1 cellular context compared by ENCODE assay signal in the genomic region with DNA sequence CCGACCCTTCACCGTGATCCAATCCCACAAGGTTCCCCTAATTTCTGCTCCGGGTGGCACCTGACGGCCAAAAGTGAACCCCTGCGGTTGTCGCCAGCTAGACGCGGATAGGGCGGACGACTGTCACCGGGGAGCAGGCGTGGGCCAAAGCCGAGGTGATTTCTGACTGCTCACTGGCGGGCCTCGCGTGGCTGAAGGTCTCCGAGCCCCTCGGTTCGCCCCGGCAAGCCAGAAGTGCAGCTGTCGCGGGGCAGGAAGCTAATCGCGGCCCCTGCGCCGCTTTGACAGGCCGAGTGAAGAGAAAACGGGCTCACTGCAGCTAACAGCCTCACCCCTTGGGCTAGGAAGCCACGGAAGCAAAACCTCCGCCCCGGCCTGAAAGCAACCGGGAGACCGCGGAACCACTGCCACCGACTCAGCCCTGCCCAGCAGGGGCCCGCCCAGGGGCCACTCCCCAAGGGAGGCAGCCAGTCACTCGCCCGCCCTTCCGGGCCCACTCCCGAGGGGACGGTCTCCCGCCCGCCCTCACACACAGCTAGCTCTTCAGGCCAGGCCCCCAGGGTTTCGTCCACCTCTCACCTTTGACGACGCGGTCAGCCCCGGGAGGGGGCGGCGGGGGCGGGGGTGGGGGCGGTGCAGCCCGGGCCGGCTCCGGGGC.
TF ChIP-seq lines count a peak whose summit lies in the region.

No MANE protein-coding gene starts in this region.

TF ChIP-seq in HepG2, 621 proteins besides CTCF, POLR2A, EP300 and RAD21 (continued from another document and continues in another):
- TF ChIP-seq, protein P1, sequence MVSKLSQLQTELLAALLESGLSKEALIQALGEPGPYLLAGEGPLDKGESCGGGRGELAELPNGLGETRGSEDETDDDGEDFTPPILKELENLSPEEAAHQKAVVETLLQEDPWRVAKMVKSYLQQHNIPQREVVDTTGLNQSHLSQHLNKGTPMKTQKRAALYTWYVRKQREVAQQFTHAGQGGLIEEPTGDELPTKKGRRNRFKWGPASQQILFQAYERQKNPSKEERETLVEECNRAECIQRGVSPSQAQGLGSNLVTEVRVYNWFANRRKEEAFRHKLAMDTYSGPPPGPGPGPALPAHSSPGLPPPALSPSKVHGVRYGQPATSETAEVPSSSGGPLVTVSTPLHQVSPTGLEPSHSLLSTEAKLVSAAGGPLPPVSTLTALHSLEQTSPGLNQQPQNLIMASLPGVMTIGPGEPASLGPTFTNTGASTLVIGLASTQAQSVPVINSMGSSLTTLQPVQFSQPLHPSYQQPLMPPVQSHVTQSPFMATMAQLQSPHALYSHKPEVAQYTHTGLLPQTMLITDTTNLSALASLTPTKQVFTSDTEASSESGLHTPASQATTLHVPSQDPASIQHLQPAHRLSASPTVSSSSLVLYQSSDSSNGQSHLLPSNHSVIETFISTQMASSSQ (IDR thresholded peaks at IDR 0.05; ENCODE audit: low read depth), result no peak
- TF ChIP-seq, protein P1 (CRISPR knock-in tag; IDR thresholded peaks at IDR 0.05; ENCODE audit: borderline replicate concordance), result no peak
- TF ChIP-seq SMAD1 (CRISPR knock-in tag; IDR thresholded peaks at IDR 0.05; ENCODE audit: borderline replicate concordance, low read depth) (0 out of 2 replicates have a peak, but pooled peaks have one; percentile 30), SYNCRIP (IDR thresholded peaks at IDR 0.05; ENCODE audit: insufficient read depth, low read depth, low read length) (no peak), ZNF354B (CRISPR knock-in tag; IDR thresholded peaks at IDR 0.05) (no peak), ZNF251 (CRISPR knock-in tag; IDR thresholded peaks at IDR 0.05) (no peak), ZNF160 (CRISPR knock-in tag; IDR thresholded peaks at IDR 0.05) (peak; percentile 76; the same call in 1 of the 2 replicates), ARNT2 (CRISPR knock-in tag; IDR thresholded peaks at IDR 0.05; ENCODE audit: low read depth) (no peak), ATF1 (CRISPR knock-in tag; IDR thresholded peaks at IDR 0.05) (no peak), SNAI1 (CRISPR knock-in tag; IDR thresholded peaks at IDR 0.05; ENCODE audit: borderline replicate concordance) (no peak; the same call in 1 of the 2 replicates), KLF6 (CRISPR knock-in tag; IDR thresholded peaks at IDR 0.05) (peak; percentile 45; the same call in 1 of the 2 replicates), ZNF101 (CRISPR knock-in tag; IDR thresholded peaks at IDR 0.05; ENCODE audit: borderline replicate concordance, low read depth) (no peak), NFKBIZ (CRISPR knock-in tag; IDR thresholded peaks at IDR 0.05) (peak; percentile 50; the same call in 1 of the 2 replicates), GLI4 (CRISPR knock-in tag; IDR thresholded peaks at IDR 0.05; ENCODE audit: borderline replicate concordance) (no peak), ATF7 (IDR thresholded peaks at IDR 0.05) (no peak), ATF7 (CRISPR knock-in tag; IDR thresholded peaks at IDR 0.05) (no peak), ZNF75D (CRISPR knock-in tag; IDR thresholded peaks at IDR 0.05; ENCODE audit: borderline replicate concordance) (no peak), ZNF670 (CRISPR knock-in tag; IDR thresholded peaks at IDR 0.05; ENCODE audit: borderline replicate concordance) (no peak), ZBTB7B (CRISPR knock-in tag; IDR thresholded peaks at IDR 0.05) (no peak), ZNF30 (CRISPR knock-in tag; IDR thresholded peaks at IDR 0.05) (no peak), NFATC3 (CRISPR knock-in tag; IDR thresholded peaks at IDR 0.05) (no peak), ZNF205 (CRISPR knock-in tag; IDR thresholded peaks at IDR 0.05) (no peak), SMAD3 (CRISPR knock-in tag; IDR thresholded peaks at IDR 0.05) (no peak), FOXM1 (CRISPR knock-in tag; IDR thresholded peaks at IDR 0.05) (no peak), FOXC1 (CRISPR knock-in tag; IDR thresholded peaks at IDR 0.05; ENCODE audit: borderline replicate concordance) (no peak), ERF (CRISPR knock-in tag; IDR thresholded peaks at IDR 0.05) (peak; percentile 13), ZNF235 (CRISPR knock-in tag; IDR thresholded peaks at IDR 0.05; ENCODE audit: borderline replicate concordance) (no peak; the same call in 1 of the 2 replicates), ATF7-NPFF (CRISPR knock-in tag; IDR thresholded peaks at IDR 0.05; ENCODE audit: low read depth) (peak; percentile 29; the same call in 1 of the 2 replicates), ZNF749 (CRISPR knock-in tag; IDR thresholded peaks at IDR 0.05; ENCODE audit: borderline replicate concordance) (no peak), ZSCAN9 (CRISPR knock-in tag; IDR thresholded peaks at IDR 0.05; ENCODE audit: borderline replicate concordance) (no peak)
- TF ChIP-seq, protein P2, sequence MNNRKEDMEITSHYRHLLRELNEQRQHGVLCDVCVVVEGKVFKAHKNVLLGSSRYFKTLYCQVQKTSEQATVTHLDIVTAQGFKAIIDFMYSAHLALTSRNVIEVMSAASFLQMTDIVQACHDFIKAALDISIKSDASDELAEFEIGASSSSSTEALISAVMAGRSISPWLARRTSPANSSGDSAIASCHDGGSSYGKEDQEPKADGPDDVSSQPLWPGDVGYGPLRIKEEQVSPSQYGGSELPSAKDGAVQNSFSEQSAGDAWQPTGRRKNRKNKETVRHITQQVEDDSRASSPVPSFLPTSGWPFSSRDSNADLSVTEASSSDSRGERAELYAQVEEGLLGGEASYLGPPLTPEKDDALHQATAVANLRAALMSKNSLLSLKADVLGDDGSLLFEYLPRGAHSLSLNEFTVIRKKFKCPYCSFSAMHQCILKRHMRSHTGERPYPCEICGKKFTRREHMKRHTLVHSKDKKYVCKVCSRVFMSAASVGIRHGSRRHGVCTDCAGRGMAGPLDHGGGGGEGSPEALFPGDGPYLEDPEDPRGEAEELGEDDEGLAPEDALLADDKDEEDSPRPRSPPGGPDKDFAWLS (CRISPR knock-in tag; IDR thresholded peaks at IDR 0.05; ENCODE audit: borderline replicate concordance), result no peak
- TF ChIP-seq, protein P3, sequence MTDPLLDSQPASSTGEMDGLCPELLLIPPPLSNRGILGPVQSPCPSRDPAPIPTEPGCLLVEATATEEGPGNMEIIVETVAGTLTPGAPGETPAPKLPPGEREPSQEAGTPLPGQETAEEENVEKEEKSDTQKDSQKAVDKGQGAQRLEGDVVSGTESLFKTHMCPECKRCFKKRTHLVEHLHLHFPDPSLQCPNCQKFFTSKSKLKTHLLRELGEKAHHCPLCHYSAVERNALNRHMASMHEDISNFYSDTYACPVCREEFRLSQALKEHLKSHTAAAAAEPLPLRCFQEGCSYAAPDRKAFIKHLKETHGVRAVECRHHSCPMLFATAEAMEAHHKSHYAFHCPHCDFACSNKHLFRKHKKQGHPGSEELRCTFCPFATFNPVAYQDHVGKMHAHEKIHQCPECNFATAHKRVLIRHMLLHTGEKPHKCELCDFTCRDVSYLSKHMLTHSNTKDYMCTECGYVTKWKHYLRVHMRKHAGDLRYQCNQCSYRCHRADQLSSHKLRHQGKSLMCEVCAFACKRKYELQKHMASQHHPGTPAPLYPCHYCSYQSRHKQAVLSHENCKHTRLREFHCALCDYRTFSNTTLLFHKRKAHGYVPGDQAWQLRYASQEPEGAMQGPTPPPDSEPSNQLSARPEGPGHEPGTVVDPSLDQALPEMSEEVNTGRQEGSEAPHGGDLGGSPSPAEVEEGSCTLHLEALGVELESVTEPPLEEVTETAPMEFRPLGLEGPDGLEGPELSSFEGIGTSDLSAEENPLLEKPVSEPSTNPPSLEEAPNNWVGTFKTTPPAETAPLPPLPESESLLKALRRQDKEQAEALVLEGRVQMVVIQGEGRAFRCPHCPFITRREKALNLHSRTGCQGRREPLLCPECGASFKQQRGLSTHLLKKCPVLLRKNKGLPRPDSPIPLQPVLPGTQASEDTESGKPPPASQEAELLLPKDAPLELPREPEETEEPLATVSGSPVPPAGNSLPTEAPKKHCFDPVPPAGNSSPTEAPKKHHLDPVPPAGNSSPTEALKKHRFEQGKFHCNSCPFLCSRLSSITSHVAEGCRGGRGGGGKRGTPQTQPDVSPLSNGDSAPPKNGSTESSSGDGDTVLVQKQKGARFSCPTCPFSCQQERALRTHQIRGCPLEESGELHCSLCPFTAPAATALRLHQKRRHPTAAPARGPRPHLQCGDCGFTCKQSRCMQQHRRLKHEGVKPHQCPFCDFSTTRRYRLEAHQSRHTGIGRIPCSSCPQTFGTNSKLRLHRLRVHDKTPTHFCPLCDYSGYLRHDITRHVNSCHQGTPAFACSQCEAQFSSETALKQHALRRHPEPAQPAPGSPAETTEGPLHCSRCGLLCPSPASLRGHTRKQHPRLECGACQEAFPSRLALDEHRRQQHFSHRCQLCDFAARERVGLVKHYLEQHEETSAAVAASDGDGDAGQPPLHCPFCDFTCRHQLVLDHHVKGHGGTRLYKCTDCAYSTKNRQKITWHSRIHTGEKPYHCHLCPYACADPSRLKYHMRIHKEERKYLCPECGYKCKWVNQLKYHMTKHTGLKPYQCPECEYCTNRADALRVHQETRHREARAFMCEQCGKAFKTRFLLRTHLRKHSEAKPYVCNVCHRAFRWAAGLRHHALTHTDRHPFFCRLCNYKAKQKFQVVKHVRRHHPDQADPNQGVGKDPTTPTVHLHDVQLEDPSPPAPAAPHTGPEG (CRISPR knock-in tag; IDR thresholded peaks at IDR 0.05), result peak; percentile 74; the same call in 1 of the 2 replicates
- TF ChIP-seq, protein P4, sequence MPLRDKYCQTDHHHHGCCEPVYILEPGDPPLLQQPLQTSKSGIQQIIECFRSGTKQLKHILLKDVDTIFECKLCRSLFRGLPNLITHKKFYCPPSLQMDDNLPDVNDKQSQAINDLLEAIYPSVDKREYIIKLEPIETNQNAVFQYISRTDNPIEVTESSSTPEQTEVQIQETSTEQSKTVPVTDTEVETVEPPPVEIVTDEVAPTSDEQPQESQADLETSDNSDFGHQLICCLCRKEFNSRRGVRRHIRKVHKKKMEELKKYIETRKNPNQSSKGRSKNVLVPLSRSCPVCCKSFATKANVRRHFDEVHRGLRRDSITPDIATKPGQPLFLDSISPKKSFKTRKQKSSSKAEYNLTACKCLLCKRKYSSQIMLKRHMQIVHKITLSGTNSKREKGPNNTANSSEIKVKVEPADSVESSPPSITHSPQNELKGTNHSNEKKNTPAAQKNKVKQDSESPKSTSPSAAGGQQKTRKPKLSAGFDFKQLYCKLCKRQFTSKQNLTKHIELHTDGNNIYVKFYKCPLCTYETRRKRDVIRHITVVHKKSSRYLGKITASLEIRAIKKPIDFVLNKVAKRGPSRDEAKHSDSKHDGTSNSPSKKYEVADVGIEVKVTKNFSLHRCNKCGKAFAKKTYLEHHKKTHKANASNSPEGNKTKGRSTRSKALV (CRISPR knock-in tag; IDR thresholded peaks at IDR 0.05), result no peak
- TF ChIP-seq, protein P5, sequence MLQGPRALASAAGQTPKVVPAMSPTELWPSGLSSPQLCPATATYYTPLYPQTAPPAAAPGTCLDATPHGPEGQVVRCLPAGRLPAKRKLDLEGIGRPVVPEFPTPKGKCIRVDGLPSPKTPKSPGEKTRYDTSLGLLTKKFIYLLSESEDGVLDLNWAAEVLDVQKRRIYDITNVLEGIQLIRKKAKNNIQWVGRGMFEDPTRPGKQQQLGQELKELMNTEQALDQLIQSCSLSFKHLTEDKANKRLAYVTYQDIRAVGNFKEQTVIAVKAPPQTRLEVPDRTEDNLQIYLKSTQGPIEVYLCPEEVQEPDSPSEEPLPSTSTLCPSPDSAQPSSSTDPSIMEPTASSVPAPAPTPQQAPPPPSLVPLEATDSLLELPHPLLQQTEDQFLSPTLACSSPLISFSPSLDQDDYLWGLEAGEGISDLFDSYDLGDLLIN (CRISPR knock-in tag; IDR thresholded peaks at IDR 0.05; ENCODE audit: borderline replicate concordance), result peak; percentile 90; the same call in 1 of the 2 replicates
- TF ChIP-seq, protein P6, sequence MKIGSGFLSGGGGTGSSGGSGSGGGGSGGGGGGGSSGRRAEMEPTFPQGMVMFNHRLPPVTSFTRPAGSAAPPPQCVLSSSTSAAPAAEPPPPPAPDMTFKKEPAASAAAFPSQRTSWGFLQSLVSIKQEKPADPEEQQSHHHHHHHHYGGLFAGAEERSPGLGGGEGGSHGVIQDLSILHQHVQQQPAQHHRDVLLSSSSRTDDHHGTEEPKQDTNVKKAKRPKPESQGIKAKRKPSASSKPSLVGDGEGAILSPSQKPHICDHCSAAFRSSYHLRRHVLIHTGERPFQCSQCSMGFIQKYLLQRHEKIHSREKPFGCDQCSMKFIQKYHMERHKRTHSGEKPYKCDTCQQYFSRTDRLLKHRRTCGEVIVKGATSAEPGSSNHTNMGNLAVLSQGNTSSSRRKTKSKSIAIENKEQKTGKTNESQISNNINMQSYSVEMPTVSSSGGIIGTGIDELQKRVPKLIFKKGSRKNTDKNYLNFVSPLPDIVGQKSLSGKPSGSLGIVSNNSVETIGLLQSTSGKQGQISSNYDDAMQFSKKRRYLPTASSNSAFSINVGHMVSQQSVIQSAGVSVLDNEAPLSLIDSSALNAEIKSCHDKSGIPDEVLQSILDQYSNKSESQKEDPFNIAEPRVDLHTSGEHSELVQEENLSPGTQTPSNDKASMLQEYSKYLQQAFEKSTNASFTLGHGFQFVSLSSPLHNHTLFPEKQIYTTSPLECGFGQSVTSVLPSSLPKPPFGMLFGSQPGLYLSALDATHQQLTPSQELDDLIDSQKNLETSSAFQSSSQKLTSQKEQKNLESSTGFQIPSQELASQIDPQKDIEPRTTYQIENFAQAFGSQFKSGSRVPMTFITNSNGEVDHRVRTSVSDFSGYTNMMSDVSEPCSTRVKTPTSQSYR (CRISPR knock-in tag; IDR thresholded peaks at IDR 0.05; ENCODE audit: borderline replicate concordance), result no peak
- TF ChIP-seq, protein P7, sequence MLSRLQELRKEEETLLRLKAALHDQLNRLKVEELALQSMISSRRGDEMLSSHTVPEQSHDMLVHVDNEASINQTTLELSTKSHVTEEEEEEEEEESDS (CRISPR knock-in tag; IDR thresholded peaks at IDR 0.05; ENCODE audit: borderline replicate concordance), result no peak
